In genomic region chr10:24209421-24209770, GRCh38 we compare ENCODE assay signal across 8 cellular contexts. TPM values are rescaled to one million over a fixed set of nuclear protein-coding genes. Genes with fewer than 3 reads are reported as not detected.
A peak's percentile ranks its signal among the peaks of the same experiment; 100 is the strongest.
DNase-seq lines count a peak whose midpoint lies in the region; ATAC-seq and TF ChIP-seq lines count a peak whose summit lies in the region.

No MANE protein-coding gene starts in this region.

- peak; percentile 63 for DNase-seq in activated CD4-positive, alpha-beta T cell treated with anti-CD3 and anti-CD28 coated beads, Interleukin-2, amount 10 ng/mL, durations not matched to agents 24 days and 14 days
- DNase-seq in activated CD4-positive, alpha-beta T cell treated with anti-CD3 and anti-CD28 coated beads for 1 hour, result no peak
- DNase-seq in foreskin fibroblast (peak; percentile 20 to 60), sciatic nerve (ENCODE audit: low spot score) (no peak), cerebellar nuclear complex (lab: John Stamatoyannopoulos, UW) (no peak)

- ATAC-seq in HG02970 (IDR thresholded peaks at IDR 0.05; ENCODE audit: low FRiP score, unreplicated experiment) (peak; percentile 54), sciatic nerve (peak; percentile 6), GM19467 (IDR thresholded peaks at IDR 0.05; ENCODE audit: unreplicated experiment) (no peak)

- H3K4me1 Mint-ChIP-seq in activated CD4-positive, alpha-beta T cell treated with anti-CD3 and anti-CD28 coated beads, Interleukin-2, amount 10 ng/mL, durations not matched to agents 24 days and 14 days, result peaks cover 32% of the 10 kb centered on the region

- peaks cover 4% of the 10 kb centered on the region for H3K9me3 Mint-ChIP-seq in activated CD4-positive, alpha-beta T cell treated with anti-CD3 and anti-CD28 coated beads, Interleukin-2, amount 10 ng/mL, durations not matched to agents 24 days and 14 days

- H3K4me3 Mint-ChIP-seq in activated CD4-positive, alpha-beta T cell treated with anti-CD3 and anti-CD28 coated beads, Interleukin-2, amount 10 ng/mL, durations not matched to agents 24 days and 14 days, result peak overlapping the region; percentile 72

- peaks cover 34% of the 10 kb centered on the region for H3K27me3 Mint-ChIP-seq in activated CD4-positive, alpha-beta T cell treated with anti-CD3 and anti-CD28 coated beads, Interleukin-2, amount 10 ng/mL, durations not matched to agents 24 days and 14 days

- H3K36me3 Mint-ChIP-seq in activated CD4-positive, alpha-beta T cell treated with anti-CD3 and anti-CD28 coated beads, Interleukin-2, amount 10 ng/mL, durations not matched to agents 24 days and 14 days (ENCODE audit: low read depth), result no peaks in the 10 kb centered on the region

- H3K4me3 ChIP-seq in foreskin fibroblast (ENCODE audit: low read depth in 1 of 2, low read length in 2 of 2), result peak overlapping the region; percentile 50 to 66

- TF ChIP-seq CTCF in VCaP (conservative IDR thresholded peaks at IDR 0.05) (no peak), foreskin fibroblast (IDR thresholded peaks at IDR 0.05; ENCODE audit: low read depth, low read length) (no peak)

- H3K27ac ChIP-seq in VCaP, result peak overlapping the region; percentile 94

- intact Hi-C loops in activated CD4-positive, alpha-beta T cell treated with anti-CD3 and anti-CD28 coated beads, Interleukin-2, amount 10 ng/mL, durations not matched to agents 24 days and 14 days (cut with micrococcal nuclease), result loop anchor here (1.0 to 5.0 kb wide), 3 partner anchors 257 to 1832 kb away; no protein-coding TSS in a partner anchor
- intact Hi-C loops in sciatic nerve (cut with DNase I), result loop anchor here (2.0 kb wide), 1 partner anchor 53 kb away; no protein-coding TSS in a partner anchor

- H3K27ac Mint-ChIP-seq in activated CD4-positive, alpha-beta T cell treated with anti-CD3 and anti-CD28 coated beads, Interleukin-2, amount 10 ng/mL, durations not matched to agents 24 days and 14 days, result peak overlapping the region; percentile 90

RNA-seq across cellular contexts. Expression of gene KIAA1217, which starts 0.5 kb away (rescaled TPM):
- total RNA-seq in activated CD4-positive, alpha-beta T cell treated with anti-CD3 and anti-CD28 coated beads, Interleukin-2, amount 10 ng/mL, durations not matched to agents 24 days and 14 days, result 1.7 and 2.0 TPM in 2 replicates
- total RNA-seq in sciatic nerve, result 84.6 TPM

Comparison
In these comparisons a context has a peak if more than half of its experiments do, and no peak if none do; other contexts are left out.
1. DNase-seq: peak in activated CD4-positive, alpha-beta T cell treated with anti-CD3 and anti-CD28 coated beads, Interleukin-2, amount 10 ng/mL, durations not matched to agents 24 days and 14 days (single experiment) and foreskin fibroblast (2 of 2); none in activated CD4-positive, alpha-beta T cell treated with anti-CD3 and anti-CD28 coated beads for 1 hour (single experiment), sciatic nerve (single experiment) and cerebellar nuclear complex (0 of 2).
2. RNA of gene KIAA1217, which starts 0.5 kb away (total RNA-seq): 84.6 TPM in sciatic nerve (single experiment); 1.7 to 2.0 TPM in activated CD4-positive, alpha-beta T cell treated with anti-CD3 and anti-CD28 coated beads, Interleukin-2, amount 10 ng/mL, durations not matched to agents 24 days and 14 days; every median in the first group is over 10 times any median in the second.